18 cellular contexts compared by ENCODE assay signal in genomic region chr19:35156673-35157014, GRCh38. TPM values are rescaled to one million over a fixed set of nuclear protein-coding genes. Genes with fewer than 3 reads are reported as not detected.
DNase-seq lines count a peak whose midpoint lies in the region; ATAC-seq, FAIRE-seq and TF ChIP-seq lines count a peak whose summit lies in the region.
"Had no signal": no experiment of that assay in that cellular context is flagged by ENCODE, and none has a peak within 500 bp of the region (broad histone marks: within the 10 kb centered on the region; RNA-seq: fewer than 3 reads in every experiment).

No MANE protein-coding gene starts in this region.

- H3K9me3 ChIP-seq in Panc1 (ENCODE audit: control insufficient read depth, insufficient read depth, low read depth, low read length) (no peaks in the 10 kb centered on the region), K562 (replicated peaks; ENCODE audit: control insufficient read depth, insufficient read depth, low read depth, low read length) (no peaks in the 10 kb centered on the region), prostate gland (no peaks in the 10 kb centered on the region), Karpas-422 (ENCODE audit: low read length) (peaks cover 4% of the 10 kb centered on the region)
- H3K9me3 ChIP-seq: neutrophil, sigmoid colon had no signal

- TSS peak; percentile 70 for BruUV-seq in Panc1 (replicated peaks; lab: Mats Ljungman, UMichigan)
- BruUV-seq in K562 (replicated peaks; lab: Mats Ljungman, UMichigan), result no TSS peak

- in situ Hi-C loops in Panc1 (cut with HindIII; ENCODE audit: low pct_unique_long_range_greater_than_20kb, low sequenced_read_pairs), result no loop called here
- in situ Hi-C loops in K562 (cut with MboI), result no loop called here

- H3K4me1 ChIP-seq in Panc1 (ENCODE audit: control insufficient read depth, insufficient read depth, low read length) (peaks cover 10% of the 10 kb centered on the region), K562 (replicated peaks in 1 of 2; ENCODE audit: control insufficient read depth in 2 of 2, insufficient read depth in 2 of 2, low read length in 2 of 2) (peaks cover 18 to 48% of the 10 kb centered on the region in 2 experiments; a peak in 4 of 5 replicates), prostate gland (replicated peaks) (no peaks in the 10 kb centered on the region), Karpas-422 (ENCODE audit: low read length) (peaks cover 21% of the 10 kb centered on the region)

- H3K4me3 Mint-ChIP-seq in activated naive CD4-positive, alpha-beta T cell treated with anti-CD3 and anti-CD28 coated beads, Interleukin-2, amount 50 U/mL, for 24 hours, result peak overlapping the region; percentile 99
- peak overlapping the region; percentile 97 to 100 for H3K4me3 Mint-ChIP-seq in stimulated activated naive CD8-positive, alpha-beta T cell treated with anti-CD3 and anti-CD28 coated beads, Interleukin-15, amount 100 ng/mL, for 72 hours
- H3K4me3 Mint-ChIP-seq: type B pancreatic cell had no signal

- H3K4me2 ChIP-seq in K562 (ENCODE audit: insufficient read depth, low read length) (peak overlapping the region; percentile 95), Karpas-422 (ENCODE audit: low read depth, low read length, poor library complexity, severe bottlenecking) (no peak overlapping the region)

- no peak for TF ChIP-seq POLR2A in K562 (conservative IDR thresholded peaks at IDR 0.05)
- no peak for TF ChIP-seq POLR2A in prostate gland (IDR thresholded peaks at IDR 0.05)

- ATAC-seq in Panc1 (no peak), K562 (no peak)
- no peak for ATAC-seq in stimulated activated naive CD8-positive, alpha-beta T cell treated with anti-CD3 and anti-CD28 coated beads, Interleukin-15, amount 100 ng/mL, for 72 hours

- H4K20me1 ChIP-seq in K562 (replicated peaks; ENCODE audit: control insufficient read depth, insufficient read depth, low read length), result no peaks in the 10 kb centered on the region
- no peaks in the 10 kb centered on the region for H4K20me1 ChIP-seq in Karpas-422 (ENCODE audit: insufficient read depth, low read depth, low read length)

- peaks cover 55% of the 10 kb centered on the region for H3K79me2 ChIP-seq in K562 (ENCODE audit: control insufficient read depth, insufficient read depth, low read length)
- H3K79me2 ChIP-seq in Karpas-422 (ENCODE audit: low read length), result peaks cover 20% of the 10 kb centered on the region

- H3K9me2 ChIP-seq in Karpas-422 (replicated peaks; ENCODE audit: insufficient read depth, low read length), result no peaks in the 10 kb centered on the region

- TF ChIP-seq CTCF in Panc1 (IDR thresholded peaks at IDR 0.05) (no peak), K562 (IDR thresholded peaks at IDR 0.05 in 2 of 3, conservative IDR thresholded peaks at IDR 0.05 in 1 of 3; ENCODE audit: insufficient read depth in 2 of 3, low read depth in 1 of 3, low read length in 3 of 3) (no peak), prostate gland (IDR thresholded peaks at IDR 0.05) (no peak)

- no peak overlapping the region for H3K4me3 ChIP-seq in Panc1 (ENCODE audit: low read depth in 2 of 2, low read length in 2 of 2)
- peak overlapping the region; percentile 92; the same call in 1 of the 2 replicates for H3K4me3 ChIP-seq in K562
- H3K4me3 ChIP-seq in prostate gland, result no peak overlapping the region
- no peak overlapping the region for H3K4me3 ChIP-seq in Karpas-422 (ENCODE audit: low read length)
- H3K4me3 ChIP-seq: sigmoid colon had no signal

- 79% methylated on average over 7 of the region's 7 CpGs for WGBS in K562 (ENCODE audit: insufficient coverage, low coverage, missing lambda C conversion rate)
- WGBS in prostate gland, result 65% methylated on average over 7 of the region's 7 CpGs

- H3K27ac ChIP-seq in Panc1 (ENCODE audit: low read length) (no peak overlapping the region), K562 (ENCODE audit: extremely low read depth, low read depth, low read length) (no peak overlapping the region), prostate gland (no peak overlapping the region), Karpas-422 (ENCODE audit: low read length) (no peak overlapping the region)
- H3K27ac ChIP-seq: neutrophil, sigmoid colon had no signal

- H3K27ac Mint-ChIP-seq in activated naive CD4-positive, alpha-beta T cell treated with anti-CD3 and anti-CD28 coated beads, Interleukin-2, amount 50 U/mL, for 24 hours, result peak overlapping the region; percentile 100
- H3K27ac Mint-ChIP-seq in stimulated activated naive CD8-positive, alpha-beta T cell treated with anti-CD3 and anti-CD28 coated beads, Interleukin-15, amount 100 ng/mL, for 72 hours, result peak overlapping the region; percentile 97 to 100
- H3K27ac Mint-ChIP-seq: type B pancreatic cell had no signal

- no peaks in the 10 kb centered on the region for H3K9me1 ChIP-seq in K562 (ENCODE audit: control insufficient read depth, insufficient read depth, low read length)

- no peak for TF ChIP-seq EP300 in K562 (IDR thresholded peaks at IDR 0.05; ENCODE audit: low read length)

- H3K27me3 Mint-ChIP-seq in activated naive CD4-positive, alpha-beta T cell treated with anti-CD3 and anti-CD28 coated beads, Interleukin-2, amount 50 U/mL, for 24 hours, result no peaks in the 10 kb centered on the region
- H3K27me3 Mint-ChIP-seq in stimulated activated naive CD8-positive, alpha-beta T cell treated with anti-CD3 and anti-CD28 coated beads, Interleukin-15, amount 100 ng/mL, for 72 hours, result no peaks in the 10 kb centered on the region

- CTCF ChIA-PET in Panc1 (lab: Charles Lee) (interaction anchor here (0.7 kb wide), 1 partner anchor 10 kb away, joined by 9 read pairs; no protein-coding TSS in a partner anchor), K562 (lab: Yijun Ruan, JAX; ENCODE audit: low intra/inter-chr PET ratio) (no interaction called here)

- H3K36me3 ChIP-seq in Panc1 (ENCODE audit: control insufficient read depth, insufficient read depth, low read length) (peaks cover 3% of the 10 kb centered on the region; the same call in 1 of the 2 replicates), K562 (ENCODE audit: control insufficient read depth, insufficient read depth, low read length) (peaks cover 63% of the 10 kb centered on the region), prostate gland (no peaks in the 10 kb centered on the region), Karpas-422 (ENCODE audit: insufficient read depth, low read length) (peaks cover 35% of the 10 kb centered on the region)

- H3K27me3 ChIP-seq in Panc1 (ENCODE audit: control insufficient read depth, insufficient read depth, low read length), result no peaks in the 10 kb centered on the region
- no peaks in the 10 kb centered on the region for H3K27me3 ChIP-seq in K562 (ENCODE audit: control insufficient read depth in 2 of 2, insufficient read depth in 2 of 2, low read length in 2 of 2)
- peaks cover 12% of the 10 kb centered on the region for H3K27me3 ChIP-seq in prostate gland (replicated peaks; ENCODE audit: insufficient read depth)
- H3K27me3 ChIP-seq in Karpas-422 (ENCODE audit: low read length), result no peaks in the 10 kb centered on the region

- H3K9ac ChIP-seq in K562 (ENCODE audit: insufficient read depth in 1 of 2, low read depth in 2 of 2, low read length in 2 of 2) (peak overlapping the region; percentile 84 to 89), Karpas-422 (ENCODE audit: low read length) (no peak overlapping the region)

- peaks cover 60% of the 10 kb centered on the region for H3K4me1 Mint-ChIP-seq in activated naive CD4-positive, alpha-beta T cell treated with anti-CD3 and anti-CD28 coated beads, Interleukin-2, amount 50 U/mL, for 24 hours
- H3K4me1 Mint-ChIP-seq in stimulated activated naive CD8-positive, alpha-beta T cell treated with anti-CD3 and anti-CD28 coated beads, Interleukin-15, amount 100 ng/mL, for 72 hours, result peaks cover 58% of the 10 kb centered on the region

- no peak for TF ChIP-seq RAD21 in K562 (CRISPR knock-in tag; conservative IDR thresholded peaks at IDR 0.05 in 1 of 2, IDR thresholded peaks at IDR 0.05 in 1 of 2)

- no peaks in the 10 kb centered on the region for H3K9me3 Mint-ChIP-seq in activated naive CD4-positive, alpha-beta T cell treated with anti-CD3 and anti-CD28 coated beads, Interleukin-2, amount 50 U/mL, for 24 hours
- peaks cover 6% of the 10 kb centered on the region in 2 donors for H3K9me3 Mint-ChIP-seq in stimulated activated naive CD8-positive, alpha-beta T cell treated with anti-CD3 and anti-CD28 coated beads, Interleukin-15, amount 100 ng/mL, for 72 hours

- no peak for FAIRE-seq in K562 (lab: Jason Lieb, UNC)

- H2AFZ ChIP-seq in K562 (ENCODE audit: low read depth, low read length) (no peak overlapping the region), Karpas-422 (ENCODE audit: low read length) (no peak overlapping the region)

- POLR2A ChIA-PET in Panc1 (lab: Charles Lee) (interaction anchor here (0.6 kb wide), 1 partner anchor 14 kb away, joined by 6 read pairs; no protein-coding TSS in a partner anchor), K562 (lab: Yijun Ruan, JAX) (no interaction called here)

- no peak for DNase-seq in activated naive CD4-positive, alpha-beta T cell (lab: John Stamatoyannopoulos, UW)
- no peak for DNase-seq in Panc1 (ENCODE audit: low read depth, low spot score)
- no peak for DNase-seq in K562 (ENCODE audit: extremely low read depth in 1 of 4, low spot score in 3 of 4)
- peak in 1 of 2 donors; percentile 7 for DNase-seq in stimulated activated naive CD8-positive, alpha-beta T cell treated with anti-CD3 and anti-CD28 coated beads, Interleukin-15, amount 100 ng/mL, for 72 hours
- DNase-seq in prostate gland (ENCODE audit: low spot score), result no peak
- no peak for DNase-seq in DMS79 (lab: John Stamatoyannopoulos, UW)
- DNase-seq in Karpas-422, result no peak
- DNase-seq: amniotic stem cell; DMS153; erythroblast; NCI-H1048; NCI-H2171 treated with DMSO at 0.1 percent for 48 hours; sigmoid colon; stimulated activated CD4-positive, alpha-beta T cell treated with anti-CD3 and anti-CD28 coated beads, Interleukin-4, amount 100 ng/mL, for 1 hour had no signal

- intact Hi-C loops in Panc1 (cut with micrococcal nuclease; ENCODE audit: unreplicated experiment), result no loop called here
- intact Hi-C loops in K562 (cut with micrococcal nuclease), result loop anchor here (5.0 kb wide), 1 partner anchor 111 kb away; the partner anchor contains the start of gene USF2
- intact Hi-C loops in prostate gland (cut with DNase I), result no loop called here

- peaks cover 35% of the 10 kb centered on the region for H3K36me3 Mint-ChIP-seq in activated naive CD4-positive, alpha-beta T cell treated with anti-CD3 and anti-CD28 coated beads, Interleukin-2, amount 50 U/mL, for 24 hours
- H3K36me3 Mint-ChIP-seq: type B pancreatic cell had no signal

RNA-seq across cellular contexts. Expression of gene FXYD5, which starts 2.1 kb away (rescaled TPM):
- total RNA-seq in Panc1 (2021; ENCODE audit: unreplicated experiment) (33.6 TPM), K562 (2014; rRNA removed) (174 and 300 TPM in 2 replicates), K562 (2014; rRNA removed; fragmentation: Illumina TruSeq; extraction: Trizol) (122 and 147 TPM in 2 replicates), K562 (2015; rRNA removed; fragmentation: Illumina TruSeq; extraction: Trizol) (252 and 264 TPM in 2 replicates), K562 (2021) (250 and 256 TPM in 2 replicates), prostate gland (10 to 100 TPM; 18.8 to 43.2 TPM)
- polyA plus RNA-seq in Panc1 (2012; ENCODE audit: insufficient read length), result 44.4 TPM
- 134 and 231 TPM in 2 replicates for total RNA-seq in K562 (2011; cell fraction: chromatin; rRNA removed; ENCODE audit: low replicate concordance)
- 240 and 311 TPM in 2 replicates for total RNA-seq in K562 (2011; cell fraction: nucleolus; rRNA removed)
- 297 and 340 TPM in 2 replicates for total RNA-seq in K562 (2011; cell fraction: nucleoplasm; rRNA removed)
- polyA plus RNA-seq in K562 (2011; rRNA removed) (104 and 125 TPM in 2 replicates), K562 (2014; fragmentation: Illumina TruSeq; extraction: Trizol) (522 and 537 TPM in 2 replicates), K562 (2014; fragmentation: Nextera tagmentation; extraction: Ambion mirVana) (100 to 1,000 TPM; 125 to 198 TPM), K562 (2014; rRNA removed) (120 and 155 TPM in 2 replicates)
- polyA plus RNA-seq in K562 (2011; cell fraction: cytosol; rRNA removed), result 271 and 533 TPM in 2 replicates
- polyA plus RNA-seq in K562 (2011; cell fraction: nucleus; rRNA removed), result 105 and 188 TPM in 2 replicates
- 353 and 530 TPM in 2 replicates for polyA plus RNA-seq in K562 (2012)
- 93.8 and 163 TPM in 2 replicates for polyA minus RNA-seq in K562 (2011; rRNA and poly(A)+ RNA removed)
- polyA minus RNA-seq in K562 (2011; cell fraction: cytosol; rRNA and poly(A)+ RNA removed), result 189 and 195 TPM in 2 replicates
- 55.6 and 58.4 TPM in 2 replicates for polyA minus RNA-seq in K562 (2011; cell fraction: nucleus; rRNA and poly(A)+ RNA removed)
- 89.3 and 134 TPM in 2 replicates for total RNA-seq in Karpas-422 (2014; rRNA removed; shearing (Covaris generic); ENCODE audit: low replicate concordance)

RNA-seq across cellular contexts. Expression of gene FXYD7, which starts 13.6 kb away (rescaled TPM):
- total RNA-seq in Panc1 (2021; ENCODE audit: unreplicated experiment) (not detected), K562 (2014; rRNA removed) (not detected in 2 replicates), K562 (2014; rRNA removed; fragmentation: Illumina TruSeq; extraction: Trizol) (not detected in 2 replicates), K562 (2015; rRNA removed; fragmentation: Illumina TruSeq; extraction: Trizol) (0.26 and 0.36 TPM in 2 replicates), K562 (2021) (0.27 and 0.80 TPM in 2 replicates), prostate gland (not detected)
- not detected for polyA plus RNA-seq in Panc1 (2012; ENCODE audit: insufficient read length)
- total RNA-seq in K562 (2011; cell fraction: chromatin; rRNA removed; ENCODE audit: low replicate concordance), result 0.39 and 0.76 TPM in 2 replicates
- not detected in 2 replicates for total RNA-seq in K562 (2011; cell fraction: nucleolus; rRNA removed)
- not detected in 2 replicates for total RNA-seq in K562 (2011; cell fraction: nucleoplasm; rRNA removed)
- polyA plus RNA-seq in K562 (2011; rRNA removed) (0.18 and 0.26 TPM in 2 replicates), K562 (2014; fragmentation: Illumina TruSeq; extraction: Trizol) (0.28 TPM in 1 of 2 replicates, not detected in the other), K562 (2014; fragmentation: Nextera tagmentation; extraction: Ambion mirVana) (under 1 TPM; 0.10 to 0.13 TPM), K562 (2014; rRNA removed) (0.32 and 0.46 TPM in 2 replicates)
- polyA plus RNA-seq in K562 (2011; cell fraction: cytosol; rRNA removed), result 0.24 and 0.51 TPM in 2 replicates
- 0.48 and 1.2 TPM in 2 replicates for polyA plus RNA-seq in K562 (2011; cell fraction: nucleus; rRNA removed)
- 1.4 and 1.5 TPM in 2 replicates for polyA plus RNA-seq in K562 (2012)
- not detected in 2 replicates for polyA minus RNA-seq in K562 (2011; rRNA and poly(A)+ RNA removed)
- polyA minus RNA-seq in K562 (2011; cell fraction: cytosol; rRNA and poly(A)+ RNA removed), result not detected in 2 replicates
- not detected in 2 replicates for polyA minus RNA-seq in K562 (2011; cell fraction: nucleus; rRNA and poly(A)+ RNA removed)
- not detected in 2 replicates for total RNA-seq in Karpas-422 (2014; rRNA removed; shearing (Covaris generic); ENCODE audit: low replicate concordance)
- total RNA-seq: glomerular endothelial cell had no signal

RNA-seq across cellular contexts. Expression of gene FXYD1, which starts 18.0 kb away (rescaled TPM):
- total RNA-seq in Panc1 (2021; ENCODE audit: unreplicated experiment) (not detected), K562 (2014; rRNA removed) (2.3 and 2.4 TPM in 2 replicates), K562 (2014; rRNA removed; fragmentation: Illumina TruSeq; extraction: Trizol) (not detected in 2 replicates), K562 (2015; rRNA removed; fragmentation: Illumina TruSeq; extraction: Trizol) (0.60 and 1.3 TPM in 2 replicates), K562 (2021) (1.7 and 2.7 TPM in 2 replicates), prostate gland (10 to 100 TPM; 15.9 to 30.6 TPM)
- not detected for polyA plus RNA-seq in Panc1 (2012; ENCODE audit: insufficient read length)
- 0.67 TPM in 1 of 2 replicates, not detected in the other for total RNA-seq in K562 (2011; cell fraction: chromatin; rRNA removed; ENCODE audit: low replicate concordance)
- total RNA-seq in K562 (2011; cell fraction: nucleolus; rRNA removed), result 0.50 TPM in 1 of 2 replicates, not detected in the other
- total RNA-seq in K562 (2011; cell fraction: nucleoplasm; rRNA removed), result not detected in 2 replicates
- polyA plus RNA-seq in K562 (2011; rRNA removed) (0.40 and 0.66 TPM in 2 replicates), K562 (2014; fragmentation: Illumina TruSeq; extraction: Trizol) (0.71 and 2.1 TPM in 2 replicates), K562 (2014; fragmentation: Nextera tagmentation; extraction: Ambion mirVana) (not detected), K562 (2014; rRNA removed) (2.4 and 3.2 TPM in 2 replicates)
- 0.16 TPM in 1 of 2 replicates, not detected in the other for polyA plus RNA-seq in K562 (2011; cell fraction: cytosol; rRNA removed)
- polyA plus RNA-seq in K562 (2011; cell fraction: nucleus; rRNA removed), result 0.49 and 2.1 TPM in 2 replicates
- polyA plus RNA-seq in K562 (2012), result 2.1 and 4.4 TPM in 2 replicates
- not detected in 2 replicates for polyA minus RNA-seq in K562 (2011; rRNA and poly(A)+ RNA removed)
- polyA minus RNA-seq in K562 (2011; cell fraction: cytosol; rRNA and poly(A)+ RNA removed), result not detected in 2 replicates
- 0.67 TPM in 1 of 2 replicates, not detected in the other for polyA minus RNA-seq in K562 (2011; cell fraction: nucleus; rRNA and poly(A)+ RNA removed)
- not detected in 2 replicates for total RNA-seq in Karpas-422 (2014; rRNA removed; shearing (Covaris generic); ENCODE audit: low replicate concordance)
- total RNA-seq: glomerular endothelial cell had no signal

RNA-seq across cellular contexts. Expression of gene LGI4, which starts 21.8 kb away (rescaled TPM):
- total RNA-seq in Panc1 (2021; ENCODE audit: unreplicated experiment), result 0.18 TPM
- 0.11 TPM for polyA plus RNA-seq in Panc1 (2012; ENCODE audit: insufficient read length)
- total RNA-seq in K562 (2011; cell fraction: chromatin; rRNA removed; ENCODE audit: low replicate concordance), result 1.9 TPM in 2 replicates
- 0.67 and 0.92 TPM in 2 replicates for total RNA-seq in K562 (2011; cell fraction: nucleolus; rRNA removed)
- total RNA-seq in K562 (2011; cell fraction: nucleoplasm; rRNA removed), result 0.88 and 0.92 TPM in 2 replicates
- 0.14 TPM in 1 of 2 replicates, not detected in the other for total RNA-seq in K562 (2014; rRNA removed)
- total RNA-seq in K562 (2014; rRNA removed; fragmentation: Illumina TruSeq; extraction: Trizol), result not detected in 2 replicates
- total RNA-seq in K562 (2015; rRNA removed; fragmentation: Illumina TruSeq; extraction: Trizol), result not detected in 2 replicates
- total RNA-seq in K562 (2021), result 0.24 TPM in 1 of 2 replicates, not detected in the other
- polyA plus RNA-seq in K562 (2011; rRNA removed), result 0.29 and 0.73 TPM in 2 replicates
- polyA plus RNA-seq in K562 (2011; cell fraction: cytosol; rRNA removed), result 0.16 and 0.37 TPM in 2 replicates
- polyA plus RNA-seq in K562 (2011; cell fraction: nucleus; rRNA removed), result 3.1 and 4.6 TPM in 2 replicates
- polyA plus RNA-seq in K562 (2012), result 0.35 and 1.6 TPM in 2 replicates
- 0.30 and 0.33 TPM in 2 replicates for polyA plus RNA-seq in K562 (2014; fragmentation: Illumina TruSeq; extraction: Trizol)
- polyA plus RNA-seq in K562 (2014; fragmentation: Nextera tagmentation; extraction: Ambion mirVana), result not detected
- 0.21 and 1.1 TPM in 2 replicates for polyA plus RNA-seq in K562 (2014; rRNA removed)
- polyA minus RNA-seq in K562 (2011; rRNA and poly(A)+ RNA removed), result not detected in 2 replicates
- not detected in 2 replicates for polyA minus RNA-seq in K562 (2011; cell fraction: cytosol; rRNA and poly(A)+ RNA removed)
- polyA minus RNA-seq in K562 (2011; cell fraction: nucleus; rRNA and poly(A)+ RNA removed), result 0.54 TPM in 1 of 2 replicates, not detected in the other
- 10 to 100 TPM in 1 of 2 donors, 1 to 10 TPM in 1; 9.1 to 16.3 TPM for total RNA-seq in prostate gland
- total RNA-seq in Karpas-422 (2014; rRNA removed; shearing (Covaris generic); ENCODE audit: low replicate concordance), result 0.22 TPM in 1 of 2 replicates, not detected in the other
- total RNA-seq: glomerular endothelial cell had no signal

RNA-seq across cellular contexts. Expression of gene FXYD3, which starts 41.0 kb away (rescaled TPM):
- total RNA-seq in Panc1 (2021; ENCODE audit: unreplicated experiment) (not detected), K562 (2014; rRNA removed) (not detected in 2 replicates), K562 (2014; rRNA removed; fragmentation: Illumina TruSeq; extraction: Trizol) (not detected in 2 replicates), K562 (2015; rRNA removed; fragmentation: Illumina TruSeq; extraction: Trizol) (not detected in 2 replicates), K562 (2021) (0.24 and 0.60 TPM in 2 replicates), prostate gland (1,000 to 10,000 TPM in 1 of 2 donors, 100 to 1,000 TPM in 1; 365 to 1,352 TPM)
- not detected for polyA plus RNA-seq in Panc1 (2012; ENCODE audit: insufficient read length)
- not detected in 2 replicates for total RNA-seq in K562 (2011; cell fraction: chromatin; rRNA removed; ENCODE audit: low replicate concordance)
- total RNA-seq in K562 (2011; cell fraction: nucleolus; rRNA removed), result not detected in 2 replicates
- total RNA-seq in K562 (2011; cell fraction: nucleoplasm; rRNA removed), result not detected in 2 replicates
- polyA plus RNA-seq in K562 (2011; rRNA removed) (not detected in 2 replicates), K562 (2014; fragmentation: Illumina TruSeq; extraction: Trizol) (not detected in 2 replicates), K562 (2014; fragmentation: Nextera tagmentation; extraction: Ambion mirVana) (not detected), K562 (2014; rRNA removed) (not detected in 2 replicates)
- not detected in 2 replicates for polyA plus RNA-seq in K562 (2011; cell fraction: cytosol; rRNA removed)
- polyA plus RNA-seq in K562 (2011; cell fraction: nucleus; rRNA removed), result not detected in 2 replicates
- 0.16 TPM in 1 of 2 replicates, not detected in the other for polyA plus RNA-seq in K562 (2012)
- polyA minus RNA-seq in K562 (2011; rRNA and poly(A)+ RNA removed), result not detected in 2 replicates
- not detected in 2 replicates for polyA minus RNA-seq in K562 (2011; cell fraction: cytosol; rRNA and poly(A)+ RNA removed)
- polyA minus RNA-seq in K562 (2011; cell fraction: nucleus; rRNA and poly(A)+ RNA removed), result not detected in 2 replicates
- not detected in 2 replicates for total RNA-seq in Karpas-422 (2014; rRNA removed; shearing (Covaris generic); ENCODE audit: low replicate concordance)
- total RNA-seq: glomerular endothelial cell had no signal

Comparison
In these comparisons a context has a peak if more than half of its experiments do, and no peak if none do; other contexts are left out.
1. RNA of gene FXYD1, which starts 18.0 kb away (total RNA-seq): 15.9 to 30.6 TPM in prostate gland; 0.50 to 2.7 TPM in K562, not detected in Panc1 (single experiment) and not detected in Karpas-422; every median in the first group is over 4 times any median in the second.